10 cellular contexts compared by ENCODE assay signal in genomic region chr10:119663866-119664698, GRCh38. TPM values are rescaled to one million over a fixed set of nuclear protein-coding genes. Genes with fewer than 3 reads are reported as not detected.
DNase-seq lines count a peak whose midpoint lies in the region; ATAC-seq, FAIRE-seq and TF ChIP-seq lines count a peak whose summit lies in the region.
"Had no signal": no experiment of that assay in that cellular context is flagged by ENCODE, and none has a peak within 500 bp of the region (broad histone marks: within the 10 kb centered on the region; RNA-seq: fewer than 3 reads in every experiment).

No MANE protein-coding gene starts in this region.

- H3K27ac ChIP-seq in ACC112 (ENCODE audit: low read depth, low read length) (peak overlapping the region; percentile 59), KOPT-K1 (ENCODE audit: low read depth, low read length, poor library complexity, severe bottlenecking) (peak overlapping the region; percentile 72), HepG2 (ENCODE audit: extremely low read length, insufficient read depth, low read length) (peak overlapping the region; percentile 45), SJCRH30 (no peak overlapping the region)

- peaks cover 0 to 3% of the 10 kb centered on the region in 2 donors for H3K4me1 Mint-ChIP-seq in stimulated activated naive B cell treated with anti-CD40 and anti-IgM and Interleukin-4, amounts not matched to agents 10 μg/mL and 1 μg/mL and 100 μg/mL, for 72 hours

- peak overlapping the region; percentile 54 for H3K4me3 ChIP-seq in ACC112 (ENCODE audit: low read depth, low read length)
- no peak overlapping the region for H3K4me3 ChIP-seq in HepG2 (replicated peaks in 1 of 3; ENCODE audit: insufficient read depth in 1 of 3, low read depth in 2 of 3, low read length in 3 of 3)
- H3K4me3 ChIP-seq in SJCRH30 = no peak overlapping the region

- intact Hi-C loops in HepG2 (cut with micrococcal nuclease; ENCODE audit: unreplicated experiment) = no loop called here

- CTCF ChIA-PET in HepG2 (lab: Yijun Ruan, JAX; ENCODE audit: low intra/inter-chr PET ratio, low total read pairs) = no interaction called here

- POLR2A ChIA-PET in HepG2 (lab: Yijun Ruan, JAX) = interaction anchor here (2.1 kb wide), 1 partner anchor 13 kb away, joined by 9 read pairs; the partner anchor contains the start of gene BAG3

- no peak for FAIRE-seq in HepG2 (lab: Jason Lieb, UNC)

- H2AFZ ChIP-seq in ACC112 (ENCODE audit: low read length, unreplicated experiment) = no peak overlapping the region
- no peak overlapping the region for H2AFZ ChIP-seq in HepG2 (ENCODE audit: low read length)

- in situ Hi-C loops in HepG2 (cut with HindIII; ENCODE audit: extremely low pct_ligation_motif_present, low pct_unique_long_range_greater_than_20kb) = no loop called here

- ATAC-seq in HepG2 = no peak
- no peak for ATAC-seq in stimulated activated naive B cell treated with anti-CD40 and anti-IgM and Interleukin-4, amounts not matched to agents 10 μg/mL and 1 μg/mL and 100 μg/mL, for 72 hours (replicated peaks)

- TF ChIP-seq CTCF in HepG2 (CRISPR knock-in tag; IDR thresholded peaks at IDR 0.05) = no peak

- no peak overlapping the region for H3K9ac ChIP-seq in HepG2 (ENCODE audit: insufficient read depth, low read depth, low read length)

- 0 out of 2 replicates have a peak, but pooled peaks cover 6% of the 10 kb centered on the region for H3K36me3 ChIP-seq in ACC112 (ENCODE audit: insufficient read depth, low read length)
- H3K36me3 ChIP-seq in KOPT-K1 (ENCODE audit: insufficient read depth, low read length) = peaks cover 12% of the 10 kb centered on the region; the same call in 1 of the 2 replicates
- peaks cover 8 to 23% of the 10 kb centered on the region in 2 experiments; a peak in 3 of 5 replicates for H3K36me3 ChIP-seq in HepG2 (replicated peaks in 1 of 2; ENCODE audit: control insufficient read depth in 1 of 2, insufficient read depth in 2 of 2, low read length in 2 of 2)
- peaks cover 6% of the 10 kb centered on the region; the same call in 1 of the 2 replicates for H3K36me3 ChIP-seq in SJCRH30

- H3K27ac Mint-ChIP-seq in stimulated activated naive B cell treated with anti-CD40 and anti-IgM and Interleukin-4, amounts not matched to agents 10 μg/mL and 1 μg/mL and 100 μg/mL, for 72 hours = no peak overlapping the region
- H3K27ac Mint-ChIP-seq: nephron had no signal

- no peak for TF ChIP-seq EP300 in HepG2 (IDR thresholded peaks at IDR 0.05; ENCODE audit: low read depth in 2 of 2, low read length in 2 of 2)
- TF ChIP-seq EP300 in HepG2 (CRISPR knock-in tag; IDR thresholded peaks at IDR 0.05; ENCODE audit: borderline replicate concordance) = no peak

- no peaks in the 10 kb centered on the region for H3K27me3 ChIP-seq in ACC112 (ENCODE audit: insufficient read depth, low read length)
- H3K27me3 ChIP-seq in HepG2 (ENCODE audit: control insufficient read depth in 1 of 2, insufficient read depth in 2 of 2, low read length in 2 of 2) = no peaks in the 10 kb centered on the region
- no peaks in the 10 kb centered on the region for H3K27me3 ChIP-seq in SJCRH30

- peaks cover 0 to 8% of the 10 kb centered on the region in 2 donors for H3K36me3 Mint-ChIP-seq in stimulated activated naive B cell treated with anti-CD40 and anti-IgM and Interleukin-4, amounts not matched to agents 10 μg/mL and 1 μg/mL and 100 μg/mL, for 72 hours

- no peaks in the 10 kb centered on the region for H3K9me3 ChIP-seq in KOPT-K1 (ENCODE audit: insufficient read depth, low read length, poor library complexity, severe bottlenecking)
- no peaks in the 10 kb centered on the region for H3K9me3 ChIP-seq in HepG2 (ENCODE audit: low read length)
- H3K9me3 ChIP-seq in SJCRH30 (replicated peaks) = no peaks in the 10 kb centered on the region

- peaks cover 10% of the 10 kb centered on the region for H4K20me1 ChIP-seq in HepG2 (ENCODE audit: insufficient read depth, low read length)

- H3K4me1 ChIP-seq in ACC112 (ENCODE audit: control insufficient read depth, insufficient read depth, low read length, unreplicated experiment) (peaks cover 59% of the 10 kb centered on the region), HepG2 (ENCODE audit: insufficient read depth, low read length) (peaks cover 75% of the 10 kb centered on the region), SJCRH30 (peaks cover 20% of the 10 kb centered on the region)

- TF ChIP-seq POLR2A in HepG2 (IDR thresholded peaks at IDR 0.05; ENCODE audit: insufficient read depth in 1 of 2, low read depth in 2 of 2, low read length in 2 of 2) = no peak

- WGBS in HepG2 (ENCODE audit: low lambda C conversion rate) = 79% methylated on average over 10 of the region's 12 CpGs

- H3K9me3 Mint-ChIP-seq in stimulated activated naive B cell treated with anti-CD40 and anti-IgM and Interleukin-4, amounts not matched to agents 10 μg/mL and 1 μg/mL and 100 μg/mL, for 72 hours = no peaks in the 10 kb centered on the region
- H3K9me3 Mint-ChIP-seq: nephron had no signal

- DNase-seq in activated T-cell treated with anti-CD3 and anti-CD28 coated beads, Interleukin-2, amount 50 U/mL, for 48 hours = peak; percentile 38 to 42
- DNase-seq in HepG2 (ENCODE audit: low spot score) = no peak
- DNase-seq in SJCRH30 = no peak
- no peak for DNase-seq in stimulated activated naive B cell treated with anti-CD40 and anti-IgM and Interleukin-4, amounts not matched to agents 10 μg/mL and 1 μg/mL and 100 μg/mL, for 72 hours
- DNase-seq in SKM-1 (lab: John Stamatoyannopoulos, UW; ENCODE audit: unreplicated experiment) = no peak
- DNase-seq in activated CD8-positive, alpha-beta memory T cell treated with anti-CD3 and anti-CD28 coated beads for 24 hours = no peak
- DNase-seq: NCI-H524 treated with DMSO at 0.1 percent for 48 hours had no signal

- H3K27me3 Mint-ChIP-seq in stimulated activated naive B cell treated with anti-CD40 and anti-IgM and Interleukin-4, amounts not matched to agents 10 μg/mL and 1 μg/mL and 100 μg/mL, for 72 hours = no peaks in the 10 kb centered on the region

- BruUV-seq in HepG2 (replicated peaks; lab: Mats Ljungman, UMichigan) = no TSS peak

- no peak for TF ChIP-seq RAD21 in HepG2 (CRISPR knock-in tag; IDR thresholded peaks at IDR 0.05)

- peaks cover 92% of the 10 kb centered on the region for H3K79me2 ChIP-seq in ACC112 (ENCODE audit: control insufficient read depth, insufficient read depth, low read length, unreplicated experiment)
- peaks cover 87% of the 10 kb centered on the region for H3K79me2 ChIP-seq in HepG2 (ENCODE audit: insufficient read depth, low read length)

- no peak overlapping the region for H3K4me3 Mint-ChIP-seq in stimulated activated naive B cell treated with anti-CD40 and anti-IgM and Interleukin-4, amounts not matched to agents 10 μg/mL and 1 μg/mL and 100 μg/mL, for 72 hours
- H3K4me3 Mint-ChIP-seq: nephron had no signal

- H3K4me2 ChIP-seq in HepG2 (ENCODE audit: low read depth, low read length) = peak overlapping the region; percentile 6; the same call in 1 of the 2 replicates

TF ChIP-seq in HepG2, 621 proteins besides CTCF, POLR2A, EP300 and RAD21 (continues in another document):
- no peak for TF ChIP-seq XBP1 (CRISPR knock-in tag; IDR thresholded peaks at IDR 0.05)
- no peak for TF ChIP-seq ZSCAN20 (CRISPR knock-in tag; IDR thresholded peaks at IDR 0.05; ENCODE audit: borderline replicate concordance)
- TF ChIP-seq ZBTB37 (CRISPR knock-in tag; IDR thresholded peaks at IDR 0.05) = no peak
- no peak for TF ChIP-seq STAT5B (CRISPR knock-in tag; IDR thresholded peaks at IDR 0.05)
- TF ChIP-seq FOSL1 (CRISPR knock-in tag; IDR thresholded peaks at IDR 0.05; ENCODE audit: borderline replicate concordance) = no peak
- no peak for TF ChIP-seq MAFK (conservative IDR thresholded peaks at IDR 0.05 in 1 of 2, IDR thresholded peaks at IDR 0.05 in 1 of 2; ENCODE audit: low read length in 2 of 2)
- no peak for TF ChIP-seq THAP11 (CRISPR knock-in tag; IDR thresholded peaks at IDR 0.05)
- no peak for TF ChIP-seq ZNF143 (CRISPR knock-in tag; IDR thresholded peaks at IDR 0.05)
- TF ChIP-seq ZFP36L1 (CRISPR knock-in tag; IDR thresholded peaks at IDR 0.05) = no peak
- no peak for TF ChIP-seq RORA (CRISPR knock-in tag; IDR thresholded peaks at IDR 0.05)
- TF ChIP-seq ZNF773 (CRISPR knock-in tag; IDR thresholded peaks at IDR 0.05; ENCODE audit: borderline replicate concordance) = no peak

RNA-seq across cellular contexts. Expression of gene BAG3, which starts 12.9 kb away (rescaled TPM):
- total RNA-seq in HepG2 (2016; rRNA removed; fragmentation: Illumina TruSeq; extraction: Trizol) = 6.7 and 7.9 TPM in 2 replicates
- total RNA-seq in HepG2 (2016; cell fraction: cytosol; rRNA removed; fragmentation: Illumina TruSeq; extraction: Trizol; ENCODE audit: low read depth) = 1.7 and 2.0 TPM in 2 replicates
- 6.7 and 7.5 TPM in 2 replicates for total RNA-seq in HepG2 (2016; cell fraction: insoluble cytoplasmic fraction; rRNA removed; fragmentation: Illumina TruSeq; extraction: Trizol)
- 4.9 and 5.1 TPM in 2 replicates for total RNA-seq in HepG2 (2016; cell fraction: membrane; rRNA removed; fragmentation: Illumina TruSeq; extraction: Trizol)
- total RNA-seq in HepG2 (2016; cell fraction: nucleus; rRNA removed; fragmentation: Illumina TruSeq; extraction: Trizol) = 4.8 and 6.3 TPM in 2 replicates
- polyA plus RNA-seq in HepG2 (2011; rRNA removed) = 2.9 and 3.0 TPM in 2 replicates
- 2.5 and 3.1 TPM in 2 replicates for polyA plus RNA-seq in HepG2 (2011; cell fraction: cytosol; rRNA removed)
- 9.0 and 9.5 TPM in 2 replicates for polyA plus RNA-seq in HepG2 (2011; cell fraction: nucleus; rRNA removed)
- polyA plus RNA-seq in HepG2 (2012) = 12.7 and 14.8 TPM in 2 replicates
- polyA plus RNA-seq in HepG2 (2016; cell fraction: cytosol; fragmentation: Illumina TruSeq; extraction: Trizol; ENCODE audit: low read depth) = 1.9 and 2.1 TPM in 2 replicates
- 15.1 and 20.8 TPM in 2 replicates for polyA plus RNA-seq in HepG2 (2016; cell fraction: insoluble cytoplasmic fraction; fragmentation: Illumina TruSeq; extraction: Trizol; ENCODE audit: low read depth)
- polyA plus RNA-seq in HepG2 (2016; cell fraction: membrane; fragmentation: Illumina TruSeq; extraction: Trizol; ENCODE audit: low read depth) = 3.2 and 4.9 TPM in 2 replicates
- polyA plus RNA-seq in HepG2 (2016; cell fraction: nucleus; fragmentation: Illumina TruSeq; extraction: Trizol; ENCODE audit: insufficient read depth, low read depth) = 14.7 and 18.1 TPM in 2 replicates
- polyA minus RNA-seq in HepG2 (2011; rRNA and poly(A)+ RNA removed; ENCODE audit: low replicate concordance) = 3.1 and 5.4 TPM in 2 replicates
- 6.2 and 6.5 TPM in 2 replicates for polyA minus RNA-seq in HepG2 (2011; cell fraction: cytosol; rRNA and poly(A)+ RNA removed)
- polyA minus RNA-seq in HepG2 (2011; cell fraction: nucleus; rRNA and poly(A)+ RNA removed) = 2.2 and 3.2 TPM in 2 replicates
- 12.5 and 13.4 TPM in 2 replicates for total RNA-seq in SJCRH30 (2014; rRNA removed; shearing (Covaris generic))

Comparison
In these comparisons a context has a peak if more than half of its experiments do, and no peak if none do; other contexts are left out.
1. DNase-seq: peak in activated T-cell treated with anti-CD3 and anti-CD28 coated beads, Interleukin-2, amount 50 U/mL, for 48 hours (2 of 2); none in HepG2 (single experiment), SJCRH30 (0 of 2), stimulated activated naive B cell treated with anti-CD40 and anti-IgM and Interleukin-4, amounts not matched to agents 10 μg/mL and 1 μg/mL and 100 μg/mL, for 72 hours (single experiment), SKM-1 (single experiment) and activated CD8-positive, alpha-beta memory T cell treated with anti-CD3 and anti-CD28 coated beads for 24 hours (single experiment).